Comparison of ENCODE assay signal across 6 cellular contexts in genomic region chr2:87081727-87082126, GRCh38.
DNase-seq lines count a peak whose midpoint lies in the region; ATAC-seq and TF ChIP-seq lines count a peak whose summit lies in the region.
"Not testable (repeated sequence)": the region's sequence is repeated elsewhere in the genome, so short reads cannot be mapped to it uniquely, and the experiment has no call there.

No MANE protein-coding gene starts in this region.

- H3K9me3 Mint-ChIP-seq in CD14-positive monocyte, result peaks cover 2 to 11% (median 6%) of the 10 kb centered on the region in 7 donors

- not testable (repeated sequence) for H3K27me3 ChIP-seq in left ventricle myocardium inferior (ENCODE audit: low read depth); psoas muscle (ENCODE audit: insufficient read depth in 3 of 3, low read length in 2 of 3); upper lobe of right lung

- TF ChIP-seq CTCF in CD14-positive monocyte (IDR thresholded peaks at IDR 0.05); left ventricle myocardium inferior (IDR thresholded peaks at IDR 0.05; ENCODE audit: borderline replicate concordance); mucosa of descending colon (IDR thresholded peaks at IDR 0.05); psoas muscle (IDR thresholded peaks at IDR 0.05); upper lobe of right lung (IDR thresholded peaks at IDR 0.05): not testable (repeated sequence)

- H3K27ac ChIP-seq in left ventricle myocardium inferior (replicated peaks) (peak overlapping the region; percentile 72), psoas muscle (peak overlapping the region; percentile 69)
- H3K27ac ChIP-seq in upper lobe of right lung, result not testable (repeated sequence)

- DNase-seq in CD14-positive monocyte (ENCODE audit: low spot score); Right ventricle myocardium superior; left ventricle myocardium inferior; mucosa of descending colon; psoas muscle; upper lobe of right lung: not testable (repeated sequence)

- H3K4me3 ChIP-seq in left ventricle myocardium inferior, result peak overlapping the region; percentile 39
- not testable (repeated sequence) for H3K4me3 ChIP-seq in mucosa of descending colon, psoas muscle, upper lobe of right lung

- intact Hi-C loops in CD14-positive monocyte (cut with micrococcal nuclease); Right ventricle myocardium superior (cut with DNase I); left ventricle myocardium inferior (cut with micrococcal nuclease); mucosa of descending colon (cut with DNase I, micrococcal nuclease); psoas muscle (cut with DNase I); upper lobe of right lung (cut with DNase I): not testable (repeated sequence)

- peak; percentile 64 for ATAC-seq in Right ventricle myocardium superior (ENCODE audit: poor library complexity)
- peak; percentile 18 for ATAC-seq in mucosa of descending colon
- peak in 3 of 4 donors; percentile 65 to 69 (median 69) for ATAC-seq in psoas muscle
- ATAC-seq in upper lobe of right lung, result peak; percentile 31

- not testable (repeated sequence) for H3K27me3 Mint-ChIP-seq in CD14-positive monocyte (ENCODE audit: low read depth in 3 of 3)

- H3K4me1 ChIP-seq in left ventricle myocardium inferior; mucosa of descending colon (ENCODE audit: low read depth); psoas muscle; upper lobe of right lung: not testable (repeated sequence)

- H3K4me1 Mint-ChIP-seq in CD14-positive monocyte, result not testable (repeated sequence)

- H3K9me3 ChIP-seq in left ventricle myocardium inferior (replicated peaks); mucosa of descending colon; psoas muscle; upper lobe of right lung: not testable (repeated sequence)

- not testable (repeated sequence) for H3K36me3 Mint-ChIP-seq in CD14-positive monocyte

- WGBS in psoas muscle, 3 donors, result no CpG with 5 or more reads among the region's 2 CpGs

- peak overlapping the region in 6 of 7 donors; percentile 20 to 90 (median 85) for H3K27ac Mint-ChIP-seq in CD14-positive monocyte

- H3K36me3 ChIP-seq in left ventricle myocardium inferior; mucosa of descending colon (ENCODE audit: low read depth); psoas muscle (ENCODE audit: insufficient read depth in 1 of 2, low read depth in 1 of 2); upper lobe of right lung: not testable (repeated sequence)

- not testable (repeated sequence) for H3K4me3 Mint-ChIP-seq in CD14-positive monocyte

Comparison
In these comparisons a context has a peak if more than half of its experiments do, and no peak if none do; other contexts are left out.
1. ATAC-seq: peak in every context shown above with its lines; median percentile 69 in psoas muscle; 64 in Right ventricle myocardium superior; 31 in upper lobe of right lung; 18 in mucosa of descending colon.